ENCODE assay signal across 9 cellular contexts in the genomic region with DNA sequence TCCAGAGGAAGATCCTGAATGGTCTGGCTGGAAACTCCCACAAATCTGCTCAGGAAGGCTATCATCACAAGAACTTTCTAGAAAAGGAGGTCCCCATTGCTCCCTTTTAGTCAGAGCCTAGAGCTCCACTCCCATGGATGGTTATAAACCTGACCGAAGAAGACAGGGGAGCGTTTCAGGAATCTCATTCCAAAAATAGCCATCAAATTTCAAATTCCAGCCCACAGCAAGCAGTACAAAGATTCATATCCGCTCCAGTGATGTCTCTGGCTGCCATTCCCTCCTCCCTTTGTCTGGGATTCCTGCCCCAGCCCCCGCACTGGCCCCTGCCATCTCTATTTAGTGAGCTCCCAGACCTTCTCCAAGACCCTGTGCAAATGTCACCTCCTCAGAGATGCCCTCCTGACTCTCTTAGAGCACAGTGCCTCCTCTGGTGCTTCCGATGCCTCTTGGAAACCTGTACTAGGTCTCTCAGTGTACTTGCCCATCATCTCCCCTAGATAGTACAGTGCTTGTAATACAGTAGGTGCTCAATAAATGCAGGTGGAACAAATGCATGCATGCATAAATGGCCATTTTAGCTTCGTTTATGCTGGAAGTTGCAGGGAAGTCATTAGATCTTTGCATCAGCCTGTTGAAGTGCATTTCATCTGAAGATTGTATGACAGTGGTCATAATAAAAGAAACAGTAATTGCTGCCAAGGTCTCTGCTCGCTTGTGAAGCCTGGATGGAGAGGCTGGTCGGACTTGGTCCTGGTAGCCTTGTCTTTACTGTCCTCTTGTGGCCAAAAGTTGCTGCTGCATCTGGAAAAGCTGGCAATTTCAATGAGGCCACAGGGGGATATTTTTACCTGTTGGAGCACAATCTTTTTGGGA. TPM values are rescaled to one million over a fixed set of nuclear protein-coding genes. Genes with fewer than 3 reads are reported as not detected.
A peak's percentile ranks its signal among the peaks of the same experiment; 100 is the strongest.
DNase-seq lines count a peak whose midpoint lies in the region; ATAC-seq and TF ChIP-seq lines count a peak whose summit lies in the region.
"Had no signal": no experiment of that assay in that cellular context is flagged by ENCODE, and none has a peak within 500 bp of the region (broad histone marks: within the 10 kb centered on the region; RNA-seq: fewer than 3 reads in every experiment).

No MANE protein-coding gene starts in this region.

- H3K9me3 ChIP-seq in SJCRH30 (replicated peaks) (no peaks in the 10 kb centered on the region), lower lobe of right lung (no peaks in the 10 kb centered on the region), tibial nerve (no peaks in the 10 kb centered on the region)
- H3K9me3 ChIP-seq: BLaER1 had no signal

- H3K36me3 ChIP-seq in SJCRH30 (no peaks in the 10 kb centered on the region), lower lobe of right lung (no peaks in the 10 kb centered on the region), tibial nerve (no peaks in the 10 kb centered on the region)
- H3K36me3 ChIP-seq: BLaER1 had no signal

- 35 to 40% methylated on average over 8 of the region's 8 CpGs for WGBS in tibial nerve, 2 donors

- H3K27ac ChIP-seq in SJCRH30 (no peak overlapping the region), lower lobe of right lung (no peak overlapping the region), tibial nerve (no peak overlapping the region)
- H3K27ac ChIP-seq: BLaER1 had no signal

- DNase-seq in DMS79 treated with DMSO at 0.1 percent for 48 hours (lab: John Stamatoyannopoulos, UW) (peak; percentile 4), DMS79 (lab: John Stamatoyannopoulos, UW) (no peak), SJCRH30 (peak; percentile 75 to 85), ecto neural progenitor cell (ENCODE audit: low spot score) (peak; percentile 70), lower lobe of right lung (peak; percentile 57), tibial nerve (ENCODE audit: low spot score in 2 of 2) (peak; percentile 36 to 82)

- intact Hi-C loops in lower lobe of right lung (cut with DNase I), result no loop called here

- TF ChIP-seq CTCF in LNCAP (IDR thresholded peaks at IDR 0.05), result peak; percentile 99
- peak; percentile 93 for TF ChIP-seq CTCF in lower lobe of right lung (IDR thresholded peaks at IDR 0.05)
- TF ChIP-seq CTCF in tibial nerve (IDR thresholded peaks at IDR 0.05), result peak; percentile 85 to 95 (median 92)

- H3K4me1 ChIP-seq in SJCRH30, result no peaks in the 10 kb centered on the region
- H3K4me1 ChIP-seq in lower lobe of right lung, result no peaks in the 10 kb centered on the region
- peaks cover 0 to 16% (median 0%) of the 10 kb centered on the region in 4 donors for H3K4me1 ChIP-seq in tibial nerve

- ATAC-seq in GM21526 (IDR thresholded peaks at IDR 0.05; ENCODE audit: low FRiP score, unreplicated experiment) (peak; percentile 81), lower lobe of right lung (peak; percentile 77 to 85)

- no peak overlapping the region for H3K4me3 ChIP-seq in SJCRH30
- no peak overlapping the region for H3K4me3 ChIP-seq in lower lobe of right lung
- no peak overlapping the region for H3K4me3 ChIP-seq in tibial nerve
- H3K4me3 ChIP-seq: BLaER1 had no signal

- TF ChIP-seq EP300 in tibial nerve (IDR thresholded peaks at IDR 0.05), result no peak

- TF ChIP-seq POLR2A in tibial nerve (IDR thresholded peaks at IDR 0.05), result no peak

- H3K27me3 ChIP-seq in SJCRH30, result no peaks in the 10 kb centered on the region
- no peaks in the 10 kb centered on the region for H3K27me3 ChIP-seq in lower lobe of right lung (ENCODE audit: low read depth)
- H3K27me3 ChIP-seq in tibial nerve, result no peaks in the 10 kb centered on the region
- H3K27me3 ChIP-seq: BLaER1 had no signal

RNA-seq across cellular contexts. Expression of a gene that starts 32.0 kb away (rescaled TPM):
- total RNA-seq in SJCRH30 (2014; rRNA removed; shearing (Covaris generic)), result not detected in 2 replicates
- total RNA-seq in lower lobe of right lung (0.77 TPM), tibial nerve (not detected)
